Comparison of ENCODE assay signal across 1 cellular context in genomic region chr2:23540804-23541360, GRCh38.
A peak's percentile ranks its signal among the peaks of the same experiment; 100 is the strongest.
TF ChIP-seq lines count a peak whose summit lies in the region.

No MANE protein-coding gene starts in this region.

TF ChIP-seq in K562, 482 proteins besides CTCF, POLR2A, EP300 and RAD21 (continued from another document):
- TF ChIP-seq ZBTB33 (CRISPR knock-in tag; IDR thresholded peaks at IDR 0.05) (no peak), ZNF644 (tag; IDR thresholded peaks at IDR 0.05; ENCODE audit: low read depth) (no peak), ILF3 (IDR thresholded peaks at IDR 0.05; ENCODE audit: borderline replicate concordance) (no peak), CREBBP (IDR thresholded peaks at IDR 0.05; ENCODE audit: low read depth, low read length) (no peak), ZBTB2 (IDR thresholded peaks at IDR 0.05) (no peak), ZNF12 (CRISPR knock-in tag; IDR thresholded peaks at IDR 0.05) (no peak), ZNF586 (CRISPR knock-in tag; conservative IDR thresholded peaks at IDR 0.05) (no peak), ZNF639 (CRISPR knock-in tag; conservative IDR thresholded peaks at IDR 0.05 in 1 of 2, IDR thresholded peaks at IDR 0.05 in 1 of 2) (no peak), MXD1 (CRISPR knock-in tag; IDR thresholded peaks at IDR 0.05; ENCODE audit: borderline replicate concordance, poor library complexity, severe bottlenecking) (no peak), NFXL1 (CRISPR knock-in tag; IDR thresholded peaks at IDR 0.05) (no peak), USF2 (CRISPR knock-in tag; IDR thresholded peaks at IDR 0.05) (peak; percentile 58)
